In the genomic region with DNA sequence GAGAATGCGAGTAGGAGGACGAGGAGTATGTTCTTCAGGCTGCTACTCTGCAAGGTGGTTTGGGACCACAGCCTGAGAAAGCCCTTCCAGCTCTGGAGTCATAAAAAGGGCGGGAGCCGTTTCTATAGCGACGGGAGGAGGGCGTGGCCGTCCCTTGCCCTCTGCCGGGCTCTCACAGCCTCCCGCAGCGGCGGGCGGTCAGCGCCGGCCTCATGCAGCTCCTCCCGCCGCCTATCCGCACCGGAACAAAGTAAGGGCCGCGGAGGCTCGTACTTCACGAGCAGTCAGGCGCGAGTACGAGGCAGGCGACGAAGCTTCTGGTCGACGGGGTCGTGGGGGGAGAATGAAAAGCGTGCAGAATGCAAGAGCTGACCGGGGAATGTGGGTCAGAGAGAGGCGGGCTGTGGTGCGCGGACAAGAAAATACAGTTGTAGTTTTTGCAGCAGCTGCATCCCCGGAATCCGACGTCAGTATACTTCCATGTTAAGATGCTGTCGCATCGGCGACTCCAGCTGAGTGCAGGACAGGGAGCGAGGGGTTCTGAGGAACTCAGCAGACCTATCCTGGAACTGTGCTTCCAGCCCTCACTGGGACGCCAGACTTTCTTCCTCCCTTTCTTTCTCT, we compare ENCODE assay signal across 9 cellular contexts. TPM values are rescaled to one million over a fixed set of nuclear protein-coding genes. Genes with fewer than 3 reads are reported as not detected.
A peak's percentile ranks its signal among the peaks of the same experiment; 100 is the strongest.
DNase-seq lines count a peak whose midpoint lies in the region; ATAC-seq and TF ChIP-seq lines count a peak whose summit lies in the region.
"Had no signal": no experiment of that assay in that cellular context is flagged by ENCODE, and none has a peak within 500 bp of the region (broad histone marks: within the 10 kb centered on the region; RNA-seq: fewer than 3 reads in every experiment).

DYRK4 (plus strand) TSS at position 175 of the 624 bp plus-strand sequence; CDS start at position 213, 38 bp downstream.

- H3K4me2 ChIP-seq in BLaER1 treated with 17β-estradiol and CSF1 and Interleukin-3, amounts not matched to agents 10 nM and 100 nM, result peak within 1 kb of the TSS in 8 of 11 experiments; percentile 5 to 43 (median 10); a peak in 11 of 22 replicates

- H3K4me3 ChIP-seq in BLaER1 treated with 17β-estradiol and CSF1 and Interleukin-3, amounts not matched to agents 10 nM and 100 nM, result no peak within 1 kb of the TSS
- H3K4me3 ChIP-seq in HUES64 (ENCODE audit: low read length), result peak within 1 kb of the TSS; percentile 37

- no peaks in the 10 kb centered on the region for H3K9me3 ChIP-seq in BLaER1 treated with 17β-estradiol and CSF1 and Interleukin-3, amounts not matched to agents 10 nM and 100 nM (replicated peaks in 1 of 11)
- H3K9me3 ChIP-seq in HUES64 (ENCODE audit: insufficient read depth, low read depth, low read length), result no peaks in the 10 kb centered on the region

- peaks cover 0 to 22% (median 0%) of the 10 kb centered on the region in 11 experiments; a peak in 5 of 22 replicates for H3K27me3 ChIP-seq in BLaER1 treated with 17β-estradiol and CSF1 and Interleukin-3, amounts not matched to agents 10 nM and 100 nM
- H3K27me3 ChIP-seq in HUES64 (ENCODE audit: insufficient read depth, low read length), result peaks cover 19% of the 10 kb centered on the region

- peak; percentile 31 to 86 (median 75) for DNase-seq in head of caudate nucleus
- DNase-seq in neural crest cell (ENCODE audit: low read depth, low spot score), result peak; percentile 81
- no peak for DNase-seq in DMS79 (lab: John Stamatoyannopoulos, UW)

- H3K4me3 Mint-ChIP-seq in activated T-helper 17 cell treated with anti-CD3 and anti-CD28 coated beads, Interleukin-2, amount 50 U/mL, for 72 hours, result no peak within 1 kb of the TSS
- peak within 1 kb of the TSS; percentile 84 for H3K4me3 Mint-ChIP-seq in neural crest cell

- WGBS in HUES64, result 26% methylated on average over 44 of the region's 44 CpGs

- H3K4me1 Mint-ChIP-seq in activated T-helper 17 cell treated with anti-CD3 and anti-CD28 coated beads, Interleukin-2, amount 50 U/mL, for 72 hours, result peaks cover 11% of the 10 kb centered on the region
- peaks cover 11% of the 10 kb centered on the region for H3K4me1 Mint-ChIP-seq in neural crest cell

- no peak within 1 kb of the TSS for H3K9ac ChIP-seq in BLaER1 treated with 17β-estradiol and CSF1 and Interleukin-3, amounts not matched to agents 10 nM and 100 nM
- H3K9ac ChIP-seq in HUES64 (ENCODE audit: low read depth, low read length), result no peak within 1 kb of the TSS

- TF ChIP-seq CTCF in neural crest cell (conservative IDR thresholded peaks at IDR 0.05), result no peak

- intact Hi-C loops in head of caudate nucleus (cut with DNase I), result no loop called here

- H3K27me3 Mint-ChIP-seq in activated T-helper 17 cell treated with anti-CD3 and anti-CD28 coated beads, Interleukin-2, amount 50 U/mL, for 72 hours, result peaks cover 3% of the 10 kb centered on the region
- H3K27me3 Mint-ChIP-seq in neural crest cell (ENCODE audit: low read depth), result no peaks in the 10 kb centered on the region

- H3K36me3 Mint-ChIP-seq in activated T-helper 17 cell treated with anti-CD3 and anti-CD28 coated beads, Interleukin-2, amount 50 U/mL, for 72 hours (ENCODE audit: low read depth), result peaks cover 10% of the 10 kb centered on the region
- peaks cover 3% of the 10 kb centered on the region for H3K36me3 Mint-ChIP-seq in neural crest cell (ENCODE audit: low read depth)

- no peaks in the 10 kb centered on the region for H3K9me3 Mint-ChIP-seq in activated T-helper 17 cell treated with anti-CD3 and anti-CD28 coated beads, Interleukin-2, amount 50 U/mL, for 72 hours
- H3K9me3 Mint-ChIP-seq in neural crest cell, result no peaks in the 10 kb centered on the region

- peaks cover 0 to 5% (median 0%) of the 10 kb centered on the region in 11 experiments; a peak in 3 of 22 replicates for H4K20me1 ChIP-seq in BLaER1 treated with 17β-estradiol and CSF1 and Interleukin-3, amounts not matched to agents 10 nM and 100 nM

- peaks cover 0 to 49% (median 38%) of the 10 kb centered on the region in 11 experiments; a peak in 18 of 22 replicates for H3K36me3 ChIP-seq in BLaER1 treated with 17β-estradiol and CSF1 and Interleukin-3, amounts not matched to agents 10 nM and 100 nM
- H3K36me3 ChIP-seq in HUES64 (ENCODE audit: insufficient read depth, low read length), result peaks cover 34% of the 10 kb centered on the region

- no peak within 1 kb of the TSS for H3K27ac Mint-ChIP-seq in activated T-helper 17 cell treated with anti-CD3 and anti-CD28 coated beads, Interleukin-2, amount 50 U/mL, for 72 hours
- peak within 1 kb of the TSS; percentile 98 for H3K27ac Mint-ChIP-seq in neural crest cell (ENCODE audit: unreplicated experiment)

- H3K27ac ChIP-seq in BLaER1 treated with 17β-estradiol and CSF1 and Interleukin-3, amounts not matched to agents 10 nM and 100 nM, result no peak within 1 kb of the TSS
- no peak within 1 kb of the TSS for H3K27ac ChIP-seq in HUES64 (ENCODE audit: low read depth, low read length)
- H3K27ac ChIP-seq: HL-60 had no signal

- H3K4me1 ChIP-seq in BLaER1 treated with 17β-estradiol and CSF1 and Interleukin-3, amounts not matched to agents 10 nM and 100 nM, result peaks cover 31 to 48% (median 35%) of the 10 kb centered on the region in 10 experiments
- H3K4me1 ChIP-seq in HUES64 (ENCODE audit: insufficient read depth, low read length), result peaks cover 2% of the 10 kb centered on the region

- ATAC-seq in activated T-helper 17 cell treated with anti-CD3 and anti-CD28 coated beads, Interleukin-2, amount 50 U/mL, for 72 hours (replicated peaks), result no peak
- ATAC-seq in HG02870 (IDR thresholded peaks at IDR 0.05; ENCODE audit: unreplicated experiment) (no peak), HG03108 (IDR thresholded peaks at IDR 0.05; ENCODE audit: unreplicated experiment) (no peak)

RNA-seq across cellular contexts. Expression of gene DYRK4, which starts in this region (rescaled TPM):
- 12.0 TPM for polyA plus RNA-seq in HUES64 (2013, experiment 1 of 2)
- 13.9 TPM for polyA plus RNA-seq in HUES64 (2013, experiment 2 of 2)
- total RNA-seq in activated T-helper 17 cell treated with anti-CD3 and anti-CD28 coated beads, Interleukin-2, amount 50 U/mL, for 72 hours, result 10 to 100 TPM; 22.0 to 29.2 TPM
- 43.1 and 44.9 TPM in 2 replicates for total RNA-seq in neural crest cell
